9 cellular contexts compared by ENCODE assay signal in genomic region chrX:106484233-106484632, GRCh38.
A peak's percentile ranks its signal among the peaks of the same experiment; 100 is the strongest.
DNase-seq lines count a peak whose midpoint lies in the region; ATAC-seq lines count a peak whose summit lies in the region.
"Had no signal": no experiment of that assay in that cellular context is flagged by ENCODE, and none has a peak within 500 bp of the region (broad histone marks: within the 10 kb centered on the region; RNA-seq: fewer than 3 reads in every experiment).

No MANE protein-coding gene starts in this region.

- ATAC-seq in GM19035 (IDR thresholded peaks at IDR 0.05; ENCODE audit: unreplicated experiment) (peak; percentile 99), HG03045 (IDR thresholded peaks at IDR 0.05; ENCODE audit: unreplicated experiment) (peak; percentile 98)

- peak; percentile 1 for DNase-seq in CD1c-positive myeloid dendritic cell (ENCODE audit: extremely low spot score)
- peak; percentile 15 for DNase-seq in activated T-helper 1 cell treated with anti-CD3 and anti-CD28 coated beads, Interleukin-12 subunit alpha, Interleukin-12 subunit beta, Interleukin-2, Interleukin-4 antibody, amounts not matched to agents 30 ng/mL and 10 ng/mL and 1 ng/mL, durations not matched to agents 14 hours and 24 hours and 36 hours (ENCODE audit: low spot score)
- no peak for DNase-seq in NCI-H128 (lab: John Stamatoyannopoulos, UW; ENCODE audit: unreplicated experiment)
- DNase-seq in pons (ENCODE audit: low spot score), result no peak
- DNase-seq in AG08395 (ENCODE audit: low spot score), result no peak
- DNase-seq in SIG-M5 (lab: John Stamatoyannopoulos, UW), result no peak

- no peaks in the 10 kb centered on the region for H3K9me3 Mint-ChIP-seq in activated T-helper 1 cell treated with anti-CD3 and anti-CD28 coated beads, Interleukin-12 subunit alpha, Interleukin-12 subunit beta, Interleukin-2, Interleukin-4 antibody, amounts not matched to agents 30 ng/mL and 10 ng/mL and 1 ng/mL, durations not matched to agents 14 hours and 24 hours and 36 hours

- H3K27ac Mint-ChIP-seq in activated T-helper 1 cell treated with anti-CD3 and anti-CD28 coated beads, Interleukin-12 subunit alpha, Interleukin-12 subunit beta, Interleukin-2, Interleukin-4 antibody, amounts not matched to agents 30 ng/mL and 10 ng/mL and 1 ng/mL, durations not matched to agents 14 hours and 24 hours and 36 hours, result peak overlapping the region; percentile 68

- peak overlapping the region; percentile 43 for H3K4me3 Mint-ChIP-seq in activated T-helper 1 cell treated with anti-CD3 and anti-CD28 coated beads, Interleukin-12 subunit alpha, Interleukin-12 subunit beta, Interleukin-2, Interleukin-4 antibody, amounts not matched to agents 30 ng/mL and 10 ng/mL and 1 ng/mL, durations not matched to agents 14 hours and 24 hours and 36 hours
- H3K4me3 Mint-ChIP-seq: neural crest cell had no signal

- intact Hi-C loops in activated T-helper 1 cell treated with anti-CD3 and anti-CD28 coated beads, Interleukin-12 subunit alpha, Interleukin-12 subunit beta, Interleukin-2, Interleukin-4 antibody, amounts not matched to agents 30 ng/mL and 10 ng/mL and 1 ng/mL, durations not matched to agents 14 hours and 24 hours and 36 hours (cut with micrococcal nuclease), result loop anchor here (1.0 to 5.0 kb wide), 5 partner anchors 29 to 1607 kb away; partner anchors contain the start of genes ATG4A, PRPS1, PSMD10 and RADX

- H3K27me3 Mint-ChIP-seq in activated T-helper 1 cell treated with anti-CD3 and anti-CD28 coated beads, Interleukin-12 subunit alpha, Interleukin-12 subunit beta, Interleukin-2, Interleukin-4 antibody, amounts not matched to agents 30 ng/mL and 10 ng/mL and 1 ng/mL, durations not matched to agents 14 hours and 24 hours and 36 hours (ENCODE audit: insufficient read depth), result no peaks in the 10 kb centered on the region

- H3K4me1 Mint-ChIP-seq in activated T-helper 1 cell treated with anti-CD3 and anti-CD28 coated beads, Interleukin-12 subunit alpha, Interleukin-12 subunit beta, Interleukin-2, Interleukin-4 antibody, amounts not matched to agents 30 ng/mL and 10 ng/mL and 1 ng/mL, durations not matched to agents 14 hours and 24 hours and 36 hours (ENCODE audit: low read depth), result peaks cover 27% of the 10 kb centered on the region
- H3K4me1 Mint-ChIP-seq: neural crest cell had no signal

- no peaks in the 10 kb centered on the region for H3K36me3 Mint-ChIP-seq in activated T-helper 1 cell treated with anti-CD3 and anti-CD28 coated beads, Interleukin-12 subunit alpha, Interleukin-12 subunit beta, Interleukin-2, Interleukin-4 antibody, amounts not matched to agents 30 ng/mL and 10 ng/mL and 1 ng/mL, durations not matched to agents 14 hours and 24 hours and 36 hours (ENCODE audit: low read depth)

Comparison
In these comparisons a context has a peak if more than half of its experiments do, and no peak if none do; other contexts are left out.
1. DNase-seq: peak in CD1c-positive myeloid dendritic cell (single experiment) and activated T-helper 1 cell treated with anti-CD3 and anti-CD28 coated beads, Interleukin-12 subunit alpha, Interleukin-12 subunit beta, Interleukin-2, Interleukin-4 antibody, amounts not matched to agents 30 ng/mL and 10 ng/mL and 1 ng/mL, durations not matched to agents 14 hours and 24 hours and 36 hours (single experiment); none in NCI-H128 (single experiment), pons (single experiment), AG08395 (single experiment) and SIG-M5 (single experiment).